Comparison of ENCODE assay signal across 8 cellular contexts in genomic region chr17:82457071-82457789, GRCh38. TPM values are rescaled to one million over a fixed set of nuclear protein-coding genes. Genes with fewer than 3 reads are reported as not detected.
DNase-seq lines count a peak whose midpoint lies in the region; ATAC-seq and TF ChIP-seq lines count a peak whose summit lies in the region.

No MANE protein-coding gene starts in this region.

- BruUV-seq in MCF 10A (replicated peaks; lab: Mats Ljungman, UMichigan), result no TSS peak

- H3K4me1 Mint-ChIP-seq in MCF 10A (ENCODE audit: insufficient read depth, unreplicated experiment), result peaks cover 12% of the 10 kb centered on the region

- H4K91ac ChIP-seq in mesenchymal stem cell (ENCODE audit: low read length), result peak overlapping the region; percentile 37

- H3K4me2 ChIP-seq in BLaER1, result peak overlapping the region; percentile 97
- no peak overlapping the region for H3K4me2 ChIP-seq in mesenchymal stem cell (ENCODE audit: low read length, poor library complexity, severe bottlenecking)

- H2BK5ac ChIP-seq in mesenchymal stem cell (ENCODE audit: low read depth, low read length, poor library complexity, severe bottlenecking), result no peak overlapping the region

- H4K8ac ChIP-seq in mesenchymal stem cell (ENCODE audit: low read length), result peak overlapping the region; percentile 35

- H2BK12ac ChIP-seq in mesenchymal stem cell (ENCODE audit: low read length in 2 of 2), result peak overlapping the region in 1 of 2 experiments; percentile 38

- H2BK15ac ChIP-seq in mesenchymal stem cell (ENCODE audit: low read depth, poor library complexity, severe bottlenecking), result no peak overlapping the region

- H3K27ac Mint-ChIP-seq in MCF 10A (ENCODE audit: low read depth, unreplicated experiment), result peak overlapping the region; percentile 90

- H3K36me3 ChIP-seq in BLaER1, result peaks cover 25% of the 10 kb centered on the region
- H3K36me3 ChIP-seq in mesenchymal stem cell (ENCODE audit: control insufficient read depth in 1 of 2, insufficient read depth in 2 of 2, low read depth in 1 of 2, low read length in 2 of 2), result peaks cover 17 to 20% of the 10 kb centered on the region in 2 experiments

- no peak overlapping the region for H2AFZ ChIP-seq in mesenchymal stem cell (ENCODE audit: low read depth, low read length)

- intact Hi-C loops in MCF 10A (cut with micrococcal nuclease), result no loop called here

- no peak overlapping the region for H2AK5ac ChIP-seq in mesenchymal stem cell (ENCODE audit: low read length, severe bottlenecking)

- H3K4me3 ChIP-seq in BLaER1, result peak overlapping the region; percentile 100
- peak overlapping the region; percentile 95 for H3K4me3 ChIP-seq in LNCaP clone FGC (ENCODE audit: low read depth, low read length)
- peak overlapping the region in 1 of 2 experiments; percentile 95 for H3K4me3 ChIP-seq in mesenchymal stem cell (ENCODE audit: insufficient read depth in 1 of 2, low read depth in 1 of 2, low read length in 2 of 2)

- H3K4me3 Mint-ChIP-seq in MCF 10A (ENCODE audit: unreplicated experiment), result peak overlapping the region; percentile 83

- peaks cover 21% of the 10 kb centered on the region for H3K36me3 Mint-ChIP-seq in MCF 10A (ENCODE audit: insufficient read depth, unreplicated experiment)

- no peaks in the 10 kb centered on the region for H3K9me3 Mint-ChIP-seq in MCF 10A (ENCODE audit: unreplicated experiment)

- H3K9ac ChIP-seq in BLaER1, result peak overlapping the region; percentile 99; the same call in 1 of the 2 replicates
- H3K9ac ChIP-seq in mesenchymal stem cell (ENCODE audit: low read length), result peak overlapping the region; percentile 96

- CTCF ChIA-PET in MCF 10A (lab: Yijun Ruan, JAX), result interaction anchor here (0.9 to 1.0 kb wide), 2 partner anchors 70 to 94 kb away, joined by 3 to 4 read pairs; no protein-coding TSS in a partner anchor

- no peak overlapping the region for H3K23ac ChIP-seq in mesenchymal stem cell (ENCODE audit: low read length in 2 of 2)

- H2BK120ac ChIP-seq in mesenchymal stem cell (ENCODE audit: low read depth, low read length), result no peak overlapping the region

- no peaks in the 10 kb centered on the region for H3K27me3 Mint-ChIP-seq in MCF 10A (ENCODE audit: insufficient read depth, unreplicated experiment)

- no peak overlapping the region for H3K14ac ChIP-seq in mesenchymal stem cell (ENCODE audit: low read length in 2 of 2)

- DNase-seq in LNCaP clone FGC (ENCODE audit: low read depth) (peak; percentile 17), MCF 10A (ENCODE audit: unreplicated experiment) (no peak), mesenchymal stem cell (peak; percentile 33), NCI-H748 treated with DMSO at 0.1 percent for 48 hours (lab: John Stamatoyannopoulos, UW) (no peak), GM19238 (ENCODE audit: insufficient read length, low spot score) (no peak), HK-2 (ENCODE audit: unreplicated experiment) (no peak)

- H3K18ac ChIP-seq in mesenchymal stem cell (ENCODE audit: low read depth in 1 of 2, low read length in 2 of 2), result peak overlapping the region in 1 of 2 experiments; percentile 58

- no peak for ATAC-seq in GM21381 (IDR thresholded peaks at IDR 0.05; ENCODE audit: unreplicated experiment)

- H3K27ac ChIP-seq in BLaER1 (peak overlapping the region; percentile 100), mesenchymal stem cell (ENCODE audit: low read length, poor library complexity, severe bottlenecking) (peak overlapping the region; percentile 26)

- WGBS in mesenchymal stem cell, result 88% methylated on average over 9 of the region's 9 CpGs

- H3K4ac ChIP-seq in mesenchymal stem cell (ENCODE audit: low read depth in 1 of 2, low read length in 2 of 2), result peak overlapping the region in 1 of 2 experiments; percentile 12

- H3K9me3 ChIP-seq in BLaER1, result peaks cover 36% of the 10 kb centered on the region
- no peaks in the 10 kb centered on the region for H3K9me3 ChIP-seq in mesenchymal stem cell (ENCODE audit: control insufficient read depth, low read length)

- H3K79me1 ChIP-seq in mesenchymal stem cell (replicated peaks; ENCODE audit: low read length, poor library complexity, severe bottlenecking), result peaks cover 14% of the 10 kb centered on the region

- H3K27me3 ChIP-seq in BLaER1, result no peaks in the 10 kb centered on the region
- no peaks in the 10 kb centered on the region for H3K27me3 ChIP-seq in mesenchymal stem cell (ENCODE audit: control insufficient read depth in 1 of 2, insufficient read depth in 1 of 2, low read length in 2 of 2)

- POLR2A ChIA-PET in MCF 10A (lab: Yijun Ruan, JAX), result interaction anchor here (0.6 to 2.1 kb wide), 18 partner anchors 8 to 259 kb away, joined by 3 to 27 read pairs (median 4); partner anchors contain the start of genes FOXK2, OGFOD3 and SECTM1

- peaks cover 44% of the 10 kb centered on the region for H3K4me1 ChIP-seq in BLaER1
- peaks cover 12% of the 10 kb centered on the region for H3K4me1 ChIP-seq in mesenchymal stem cell (ENCODE audit: control insufficient read depth, insufficient read depth, low read depth, low read length)

- TF ChIP-seq CTCF in LNCaP clone FGC (IDR thresholded peaks at IDR 0.05; ENCODE audit: control insufficient read depth, extremely low read depth, insufficient read depth) (no peak), MCF 10A (IDR thresholded peaks at IDR 0.05; ENCODE audit: unreplicated experiment) (no peak)

- H4K20me1 ChIP-seq in BLaER1, result peaks cover 36% of the 10 kb centered on the region

RNA-seq across cellular contexts. Expression of gene NARF, which starts 1.3 kb away (rescaled TPM):
- total RNA-seq in MCF 10A (2022), result 20.6 TPM in 2 replicates
- polyA plus RNA-seq in mesenchymal stem cell (2013, experiment 1 of 2), result 45.9 TPM
- polyA plus RNA-seq in mesenchymal stem cell (2013, experiment 2 of 2), result 44.2 TPM

RNA-seq across cellular contexts. Expression of gene CYBC1, which starts 6.7 kb away (rescaled TPM):
- total RNA-seq in MCF 10A (2022), result 38.0 and 45.4 TPM in 2 replicates
- 40.1 TPM for polyA plus RNA-seq in mesenchymal stem cell (2013, experiment 1 of 2)
- polyA plus RNA-seq in mesenchymal stem cell (2013, experiment 2 of 2), result 39.0 TPM

RNA-seq across cellular contexts. Expression of gene OGFOD3, which starts 38.8 kb away (rescaled TPM):
- total RNA-seq in MCF 10A (2022), result 16.5 and 21.1 TPM in 2 replicates
- polyA plus RNA-seq in mesenchymal stem cell (2013, experiment 1 of 2), result 15.4 TPM
- 16.0 TPM for polyA plus RNA-seq in mesenchymal stem cell (2013, experiment 2 of 2)

RNA-seq across cellular contexts. Expression of gene HEXD, which starts 39.1 kb away (rescaled TPM):
- total RNA-seq in MCF 10A (2022), result 14.8 and 16.2 TPM in 2 replicates
- 6.2 TPM for polyA plus RNA-seq in mesenchymal stem cell (2013, experiment 1 of 2)
- polyA plus RNA-seq in mesenchymal stem cell (2013, experiment 2 of 2), result 5.8 TPM

Comparison
In these comparisons a context has a peak if more than half of its experiments do, and no peak if none do; other contexts are left out.
1. DNase-seq: peak in LNCaP clone FGC (single experiment) and mesenchymal stem cell (single experiment); none in MCF 10A (single experiment), NCI-H748 treated with DMSO at 0.1 percent for 48 hours (single experiment), GM19238 (single experiment) and HK-2 (single experiment).